ENCODE assay signal across 10 cellular contexts in genomic region chr9:125538092-125538473, GRCh38.
DNase-seq lines count a peak whose midpoint lies in the region; ATAC-seq, FAIRE-seq and TF ChIP-seq lines count a peak whose summit lies in the region.
"Had no signal": no experiment of that assay in that cellular context is flagged by ENCODE, and none has a peak within 500 bp of the region (broad histone marks: within the 10 kb centered on the region; RNA-seq: fewer than 3 reads in every experiment).

No MANE protein-coding gene starts in this region.

- FAIRE-seq in HTR-8/SVneo (lab: Jason Lieb, UNC), result no peak
- peak; percentile 98 for FAIRE-seq in RCC 7860 (lab: Jason Lieb, UNC)

- H3K27ac ChIP-seq in suprapubic skin, result peak overlapping the region; percentile 44
- H3K27ac ChIP-seq: thoracic aorta had no signal

- H3K4me3 ChIP-seq in fibroblast of villous mesenchyme (ENCODE audit: low read depth, low read length), result peak overlapping the region; percentile 19
- H3K4me3 ChIP-seq in suprapubic skin, result no peak overlapping the region
- H3K4me3 ChIP-seq: thoracic aorta had no signal

- TF ChIP-seq EP300 in suprapubic skin (IDR thresholded peaks at IDR 0.05), result no peak

- H3K36me3 ChIP-seq in suprapubic skin, result no peaks in the 10 kb centered on the region
- H3K36me3 ChIP-seq: thoracic aorta had no signal

- in situ Hi-C loops in GM13976 (cut with MboI; ENCODE audit: low sequenced_read_pairs, unreplicated experiment), result no loop called here

- peaks cover 29% of the 10 kb centered on the region for H3K4me1 ChIP-seq in suprapubic skin

- no peak for ATAC-seq in HG02973 (IDR thresholded peaks at IDR 0.05; ENCODE audit: unreplicated experiment)
- ATAC-seq: activated CD4-positive, alpha-beta T cell treated with anti-CD3 and anti-CD28 coated beads for 36 hours had no signal

- no peak for TF ChIP-seq POLR2A in suprapubic skin (IDR thresholded peaks at IDR 0.05)

- no peaks in the 10 kb centered on the region for H3K27me3 ChIP-seq in suprapubic skin

- 26% methylated on average over 2 of the region's 2 CpGs for WGBS in suprapubic skin

- TF ChIP-seq CTCF in fibroblast of villous mesenchyme (IDR thresholded peaks at IDR 0.05; ENCODE audit: insufficient read depth, low read depth, low read length), result no peak
- TF ChIP-seq CTCF in suprapubic skin (IDR thresholded peaks at IDR 0.05), result no peak
- no peak for TF ChIP-seq CTCF in GM13976 (IDR thresholded peaks at IDR 0.05; ENCODE audit: borderline replicate concordance, control extremely low read depth, extremely low read depth, insufficient read depth, missing control alignments)

- DNase-seq in HTR-8/SVneo (ENCODE audit: insufficient read length, low spot score) (peak; percentile 61), RCC 7860 (ENCODE audit: low spot score) (peak; percentile 96), fibroblast of villous mesenchyme (ENCODE audit: low read depth) (peak; percentile 89), suprapubic skin (ENCODE audit: low spot score in 2 of 2) (no peak), GM13976 (ENCODE audit: low spot score) (no peak)
- no peak for DNase-seq in activated CD8-positive, alpha-beta memory T cell treated with anti-CD3 and anti-CD28 coated beads, Interleukin-2, amount 50 U/mL, for 4 hours
- no peak for DNase-seq in activated CD4-positive, CD25-positive, alpha-beta regulatory T cell treated with anti-CD3 and anti-CD28 coated beads, Interleukin-2, amount 50 U/mL, for 72 hours
- DNase-seq: activated CD4-positive, alpha-beta T cell treated with anti-CD3 and anti-CD28 coated beads for 36 hours had no signal

- no peaks in the 10 kb centered on the region for H3K9me3 ChIP-seq in suprapubic skin
- H3K9me3 ChIP-seq: thoracic aorta had no signal

Comparison
In these comparisons a context has a peak if more than half of its experiments do, and no peak if none do; other contexts are left out.
1. DNase-seq: peak in HTR-8/SVneo (single experiment), RCC 7860 (single experiment) and fibroblast of villous mesenchyme (single experiment); none in suprapubic skin (0 of 2), activated CD8-positive, alpha-beta memory T cell treated with anti-CD3 and anti-CD28 coated beads, Interleukin-2, amount 50 U/mL, for 4 hours (single experiment), GM13976 (single experiment) and activated CD4-positive, CD25-positive, alpha-beta regulatory T cell treated with anti-CD3 and anti-CD28 coated beads, Interleukin-2, amount 50 U/mL, for 72 hours (single experiment).